ENCODE assay signal across 25 cellular contexts in genomic region chr10:129766611-129767550, GRCh38.
DNase-seq lines count a peak whose midpoint lies in the region; ATAC-seq and TF ChIP-seq lines count a peak whose summit lies in the region.
"Had no signal": no experiment of that assay in that cellular context is flagged by ENCODE, and none has a peak within 500 bp of the region (broad histone marks: within the 10 kb centered on the region; RNA-seq: fewer than 3 reads in every experiment).

No MANE protein-coding gene starts in this region.

- no peak for TF ChIP-seq EP300 in esophagus muscularis mucosa (IDR thresholded peaks at IDR 0.05)
- TF ChIP-seq EP300 in upper lobe of left lung (IDR thresholded peaks at IDR 0.05): no peak

- intact Hi-C loops in breast epithelium (cut with DNase I; ENCODE audit: low total_unique reads): no loop called here
- intact Hi-C loops in MCF 10A (cut with micrococcal nuclease): no loop called here
- intact Hi-C loops in esophagus muscularis mucosa (cut with DNase I): no loop called here
- intact Hi-C loops in posterior vena cava (cut with DNase I): no loop called here

- POLR2A ChIA-PET in MCF 10A (lab: Yijun Ruan, JAX): no interaction called here

- H3K27ac ChIP-seq in breast epithelium (no peak overlapping the region), esophagus muscularis mucosa (replicated peaks in 1 of 4) (no peak overlapping the region), upper lobe of left lung (no peak overlapping the region)
- H3K27ac ChIP-seq: esophagus squamous epithelium had no signal

- peaks cover 4% of the 10 kb centered on the region for H3K36me3 Mint-ChIP-seq in MCF 10A (ENCODE audit: insufficient read depth, unreplicated experiment)

- CTCF ChIA-PET in MCF 10A (lab: Yijun Ruan, JAX): no interaction called here

- H3K4me1 Mint-ChIP-seq in MCF 10A (ENCODE audit: insufficient read depth, unreplicated experiment): no peaks in the 10 kb centered on the region
- H3K4me1 Mint-ChIP-seq: activated CD4-positive, alpha-beta T cell treated with anti-CD3 and anti-CD28 coated beads, Interleukin-2, amount 10 ng/mL, durations not matched to agents 7 days and 5 days; activated naive CD4-positive, alpha-beta T cell treated with anti-CD3 and anti-CD28 coated beads, Interleukin-2, amount 50 U/mL, for 24 hours; stimulated activated effector memory CD8-positive, alpha-beta T cell treated with anti-CD3 and anti-CD28 coated beads, Interleukin-12 subunit alpha, Interleukin-12 subunit beta, amount 100 ng/mL, for 72 hours had no signal

- no peaks in the 10 kb centered on the region for H3K27me3 Mint-ChIP-seq in MCF 10A (ENCODE audit: insufficient read depth, unreplicated experiment)
- H3K27me3 Mint-ChIP-seq: activated CD4-positive, alpha-beta T cell treated with anti-CD3 and anti-CD28 coated beads, Interleukin-2, amount 10 ng/mL, durations not matched to agents 7 days and 5 days; activated naive CD4-positive, alpha-beta T cell treated with anti-CD3 and anti-CD28 coated beads, Interleukin-2, amount 50 U/mL, for 24 hours; CD4-positive, CD25-positive, alpha-beta regulatory T cell had no signal

- no peak for ATAC-seq in upper lobe of left lung (ENCODE audit: low FRiP score in 2 of 2)
- no peak for ATAC-seq in GM21526 (IDR thresholded peaks at IDR 0.05; ENCODE audit: low FRiP score, unreplicated experiment)
- ATAC-seq: left colon; Panc1; stimulated activated effector memory CD8-positive, alpha-beta T cell treated with anti-CD3 and anti-CD28 coated beads, Interleukin-12 subunit alpha, Interleukin-12 subunit beta, amount 100 ng/mL, for 72 hours had no signal

- BruUV-seq in MCF 10A (replicated peaks; lab: Mats Ljungman, UMichigan): no TSS peak

- H3K9me3 Mint-ChIP-seq in MCF 10A (ENCODE audit: unreplicated experiment): no peaks in the 10 kb centered on the region
- H3K9me3 Mint-ChIP-seq: activated naive CD4-positive, alpha-beta T cell treated with anti-CD3 and anti-CD28 coated beads, Interleukin-2, amount 50 U/mL, for 24 hours had no signal

- no peak overlapping the region for H3K27ac Mint-ChIP-seq in MCF 10A (ENCODE audit: low read depth, unreplicated experiment)
- H3K27ac Mint-ChIP-seq: activated CD4-positive, alpha-beta T cell treated with anti-CD3 and anti-CD28 coated beads, Interleukin-2, amount 10 ng/mL, durations not matched to agents 7 days and 5 days; CD4-positive, CD25-positive, alpha-beta regulatory T cell; stimulated activated effector memory CD8-positive, alpha-beta T cell treated with anti-CD3 and anti-CD28 coated beads, Interleukin-12 subunit alpha, Interleukin-12 subunit beta, amount 100 ng/mL, for 72 hours had no signal

- TF ChIP-seq CTCF in breast epithelium (IDR thresholded peaks at IDR 0.05): no peak
- TF ChIP-seq CTCF in MCF 10A (IDR thresholded peaks at IDR 0.05; ENCODE audit: unreplicated experiment): no peak
- TF ChIP-seq CTCF in esophagus muscularis mucosa (IDR thresholded peaks at IDR 0.05): no peak
- TF ChIP-seq CTCF in upper lobe of left lung (IDR thresholded peaks at IDR 0.05): no peak

- no peak overlapping the region for H3K4me3 ChIP-seq in breast epithelium
- H3K4me3 ChIP-seq in esophagus muscularis mucosa: no peak overlapping the region
- H3K4me3 ChIP-seq in upper lobe of left lung: no peak overlapping the region
- H3K4me3 ChIP-seq: esophagus squamous epithelium, HAP-1 had no signal

- no peaks in the 10 kb centered on the region for H3K9me3 ChIP-seq in breast epithelium
- no peaks in the 10 kb centered on the region for H3K9me3 ChIP-seq in esophagus muscularis mucosa
- H3K9me3 ChIP-seq in upper lobe of left lung: no peaks in the 10 kb centered on the region
- H3K9me3 ChIP-seq: HAP-1 had no signal

- no peaks in the 10 kb centered on the region for H3K27me3 ChIP-seq in breast epithelium
- H3K27me3 ChIP-seq in esophagus muscularis mucosa: no peaks in the 10 kb centered on the region
- no peaks in the 10 kb centered on the region for H3K27me3 ChIP-seq in upper lobe of left lung
- H3K27me3 ChIP-seq: esophagus squamous epithelium had no signal

- TF ChIP-seq POLR2A in breast epithelium (IDR thresholded peaks at IDR 0.05) (no peak), esophagus muscularis mucosa (IDR thresholded peaks at IDR 0.05; ENCODE audit: low read depth) (no peak), upper lobe of left lung (IDR thresholded peaks at IDR 0.05) (no peak)

- WGBS in esophagus muscularis mucosa: 95% methylated on average over 23 of the region's 25 CpGs
- WGBS in upper lobe of left lung, 2 donors: 97 to 100% methylated on average over 17 to 25 of the region's 25 CpGs

- DNase-seq in breast epithelium (ENCODE audit: low spot score in 2 of 2): peak; percentile 10 to 46
- DNase-seq in MCF 10A (ENCODE audit: unreplicated experiment): no peak
- peak; percentile 50 for DNase-seq in esophagus muscularis mucosa (ENCODE audit: extremely low spot score)
- DNase-seq in posterior vena cava (ENCODE audit: low spot score): peak; percentile 74
- DNase-seq in upper lobe of left lung: peak; percentile 15 to 54
- DNase-seq in stimulated activated naive CD4-positive, alpha-beta T cell (lab: John Stamatoyannopoulos, UW): no peak
- DNase-seq in activated T-cell treated with anti-CD3 and anti-CD28 coated beads, Interleukin-2, amount 50 U/mL, for 48 hours: no peak
- DNase-seq: activated CD4-positive, alpha-beta T cell treated with anti-CD3 and anti-CD28 coated beads, Interleukin-2, amount 10 ng/mL, durations not matched to agents 7 days and 5 days; amygdala; CD4-positive, CD25-positive, alpha-beta regulatory T cell; cortex of kidney; esophagus squamous epithelium; NCI-H1417; NCI-H2029 treated with DMSO at 0.1 percent for 48 hours; NCI-H2227 treated with DMSO at 0.1 percent for 48 hours; NCI-H69; SIG-M5; stimulated activated CD4-positive, alpha-beta T cell treated with anti-CD3 and anti-CD28 coated beads, Interleukin-4, amount 100 ng/mL, for 1 hour; T1000 had no signal

- H3K36me3 ChIP-seq in breast epithelium (no peaks in the 10 kb centered on the region), esophagus muscularis mucosa (peaks cover 0 to 26% (median 12%) of the 10 kb centered on the region in 4 donors), upper lobe of left lung (peaks cover 0 to 9% (median 0%) of the 10 kb centered on the region in 4 donors)
- H3K36me3 ChIP-seq: HAP-1 had no signal

- H3K4me1 ChIP-seq in breast epithelium (no peaks in the 10 kb centered on the region), esophagus muscularis mucosa (no peaks in the 10 kb centered on the region), upper lobe of left lung (no peaks in the 10 kb centered on the region)
- H3K4me1 ChIP-seq: esophagus squamous epithelium, HAP-1 had no signal

- no peak overlapping the region for H3K4me3 Mint-ChIP-seq in MCF 10A (ENCODE audit: unreplicated experiment)
- H3K4me3 Mint-ChIP-seq: activated CD4-positive, alpha-beta T cell treated with anti-CD3 and anti-CD28 coated beads, Interleukin-2, amount 10 ng/mL, durations not matched to agents 7 days and 5 days; activated naive CD4-positive, alpha-beta T cell treated with anti-CD3 and anti-CD28 coated beads, Interleukin-2, amount 50 U/mL, for 24 hours; CD4-positive, CD25-positive, alpha-beta regulatory T cell; stimulated activated effector memory CD8-positive, alpha-beta T cell treated with anti-CD3 and anti-CD28 coated beads, Interleukin-12 subunit alpha, Interleukin-12 subunit beta, amount 100 ng/mL, for 72 hours had no signal

Comparison
In these comparisons a context has a peak if more than half of its experiments do, and no peak if none do; other contexts are left out.
1. DNase-seq: peak in breast epithelium (2 of 2), esophagus muscularis mucosa (single experiment), posterior vena cava (single experiment) and upper lobe of left lung (2 of 2); none in MCF 10A (single experiment), stimulated activated naive CD4-positive, alpha-beta T cell (0 of 6) and activated T-cell treated with anti-CD3 and anti-CD28 coated beads, Interleukin-2, amount 50 U/mL, for 48 hours (0 of 2).